ENCODE assay signal across 2 cellular contexts in the genomic region with DNA sequence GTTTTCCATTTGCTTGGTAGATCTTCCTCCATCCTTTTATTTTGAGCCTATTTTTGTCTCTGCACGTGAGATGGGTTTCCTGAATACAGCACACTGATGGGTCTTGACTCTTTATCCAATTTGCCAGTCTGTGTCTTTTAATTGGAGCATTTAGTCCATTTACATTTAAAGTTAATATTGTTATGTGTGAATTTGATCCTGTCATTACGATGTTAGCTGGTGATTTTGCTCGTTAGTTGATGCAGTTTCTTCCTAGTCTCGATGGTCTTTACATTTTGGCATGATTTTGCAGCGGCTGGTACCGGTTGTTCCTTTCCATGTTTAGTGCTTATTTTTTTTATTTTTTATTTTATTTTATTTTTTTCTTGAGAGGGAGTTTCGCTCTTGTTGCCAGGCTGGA. TPM values are rescaled to one million over a fixed set of nuclear protein-coding genes. Genes with fewer than 3 reads are reported as not detected.
DNase-seq lines count a peak whose midpoint lies in the region; ATAC-seq, FAIRE-seq and TF ChIP-seq lines count a peak whose summit lies in the region.
"Not testable (repeated sequence)": the region's sequence is repeated elsewhere in the genome, so short reads cannot be mapped to it uniquely, and the experiment has no call there.

No MANE protein-coding gene starts in this region.

- not testable (repeated sequence) for FAIRE-seq in K562 (lab: Jason Lieb, UNC)

- H3K36me3 ChIP-seq in OCI-LY7 (ENCODE audit: insufficient read depth, low read length) (peaks cover 34% of the 10 kb centered on the region), K562 (ENCODE audit: control insufficient read depth, insufficient read depth, low read length) (peaks cover 18% of the 10 kb centered on the region; the same call in 1 of the 3 replicates)

- not testable (repeated sequence) for H3K79me2 ChIP-seq in OCI-LY7 (ENCODE audit: insufficient read depth, low read depth, low read length); K562 (ENCODE audit: control insufficient read depth, insufficient read depth, low read length)

- H3K27me3 ChIP-seq in K562 (ENCODE audit: control insufficient read depth in 2 of 2, insufficient read depth in 2 of 2, low read length in 2 of 2), result not testable (repeated sequence)

- CTCF ChIA-PET in OCI-LY7 (lab: Charles Lee; ENCODE audit: unreplicated experiment); K562 (lab: Yijun Ruan, JAX; ENCODE audit: low intra/inter-chr PET ratio): not testable (repeated sequence)

- H3K27ac ChIP-seq in OCI-LY7 (ENCODE audit: low read depth, low read length, poor library complexity, severe bottlenecking); K562 (ENCODE audit: extremely low read depth, low read depth, low read length): not testable (repeated sequence)

- in situ Hi-C loops in K562 (cut with MboI), result not testable (repeated sequence)

- TF ChIP-seq EP300 in K562 (IDR thresholded peaks at IDR 0.05; ENCODE audit: low read length), result not testable (repeated sequence)

- H3K4me2 ChIP-seq in OCI-LY7 (ENCODE audit: low read length); K562 (ENCODE audit: insufficient read depth, low read length): not testable (repeated sequence)

- BruUV-seq in OCI-LY7 (replicated peaks; lab: Mats Ljungman, UMichigan), result TSS peak; percentile 17
- BruUV-seq in K562 (replicated peaks; lab: Mats Ljungman, UMichigan), result not testable (repeated sequence)

- not testable (repeated sequence) for H3K9me2 ChIP-seq in OCI-LY7 (ENCODE audit: insufficient read depth, low read length)

- POLR2A ChIA-PET in OCI-LY7 (lab: Charles Lee); K562 (lab: Yijun Ruan, JAX): not testable (repeated sequence)

- not testable (repeated sequence) for TF ChIP-seq RAD21 in K562 (CRISPR knock-in tag; conservative IDR thresholded peaks at IDR 0.05 in 1 of 2, IDR thresholded peaks at IDR 0.05 in 1 of 2)

- 95% methylated on average over 3 of the region's 7 CpGs for WGBS in K562 (ENCODE audit: insufficient coverage, low coverage, missing lambda C conversion rate)

- TF ChIP-seq CTCF in OCI-LY7 (conservative IDR thresholded peaks at IDR 0.05; ENCODE audit: low read length); K562 (IDR thresholded peaks at IDR 0.05 in 2 of 3, conservative IDR thresholded peaks at IDR 0.05 in 1 of 3; ENCODE audit: insufficient read depth in 2 of 3, low read depth in 1 of 3, low read length in 3 of 3): not testable (repeated sequence)

- ATAC-seq in K562, result not testable (repeated sequence)

- H3K9me1 ChIP-seq in K562 (ENCODE audit: control insufficient read depth, insufficient read depth, low read length), result not testable (repeated sequence)

- H4K20me1 ChIP-seq in OCI-LY7 (ENCODE audit: insufficient read depth, low read length); K562 (replicated peaks; ENCODE audit: control insufficient read depth, insufficient read depth, low read length): not testable (repeated sequence)

- not testable (repeated sequence) for H2AFZ ChIP-seq in OCI-LY7 (ENCODE audit: low read length); K562 (ENCODE audit: low read depth, low read length)

- not testable (repeated sequence) for H3K9me3 ChIP-seq in OCI-LY7 (ENCODE audit: low read length); K562 (replicated peaks; ENCODE audit: control insufficient read depth, insufficient read depth, low read depth, low read length)

- not testable (repeated sequence) for DNase-seq in OCI-LY7 (ENCODE audit: low spot score); K562 (ENCODE audit: extremely low read depth in 1 of 4, low spot score in 3 of 4)

- not testable (repeated sequence) for H3K9ac ChIP-seq in K562 (ENCODE audit: insufficient read depth in 1 of 2, low read depth in 2 of 2, low read length in 2 of 2)

- TF ChIP-seq POLR2A in K562 (conservative IDR thresholded peaks at IDR 0.05), result not testable (repeated sequence)

- not testable (repeated sequence) for H3K4me1 ChIP-seq in OCI-LY7 (ENCODE audit: insufficient read depth, low read length, poor library complexity, severe bottlenecking); K562 (replicated peaks in 1 of 2; ENCODE audit: control insufficient read depth in 2 of 2, insufficient read depth in 2 of 2, low read length in 2 of 2)

- H3K4me3 ChIP-seq in OCI-LY7 (ENCODE audit: low read depth, low read length, poor library complexity, severe bottlenecking); K562: not testable (repeated sequence)

- intact Hi-C loops in OCI-LY7 (cut with micrococcal nuclease; ENCODE audit: unreplicated experiment); K562 (cut with micrococcal nuclease): not testable (repeated sequence)

TF ChIP-seq in K562, 482 proteins besides CTCF, POLR2A, EP300 and RAD21:
- TF ChIP-seq ZNF507 (tag; conservative IDR thresholded peaks at IDR 0.05), result peak; percentile 90

RNA-seq across cellular contexts. Expression of a gene that starts 54.9 kb away (rescaled TPM):
- 30.9 and 44.4 TPM in 2 replicates for total RNA-seq in OCI-LY7 (2014; rRNA removed; shearing (Covaris generic))
- 60.6 and 66.8 TPM in 2 replicates for total RNA-seq in OCI-LY7 (2022)
- 34.3 and 156 TPM in 2 replicates for total RNA-seq in K562 (2011; cell fraction: chromatin; rRNA removed; ENCODE audit: low replicate concordance)
- total RNA-seq in K562 (2011; cell fraction: nucleolus; rRNA removed), result 17.2 and 24.6 TPM in 2 replicates
- total RNA-seq in K562 (2011; cell fraction: nucleoplasm; rRNA removed), result 45.9 and 72.8 TPM in 2 replicates
- total RNA-seq in K562 (2014; rRNA removed), result 14.4 and 15.7 TPM in 2 replicates
- total RNA-seq in K562 (2014; rRNA removed; fragmentation: Illumina TruSeq; extraction: Trizol), result 20.7 and 21.9 TPM in 2 replicates
- total RNA-seq in K562 (2015; rRNA removed; fragmentation: Illumina TruSeq; extraction: Trizol), result 27.1 and 32.3 TPM in 2 replicates
- 22.3 and 23.3 TPM in 2 replicates for total RNA-seq in K562 (2021)
- polyA plus RNA-seq in K562 (2011; rRNA removed), result 14.2 and 16.6 TPM in 2 replicates
- 4.0 and 7.8 TPM in 2 replicates for polyA plus RNA-seq in K562 (2011; cell fraction: cytosol; rRNA removed)
- polyA plus RNA-seq in K562 (2011; cell fraction: nucleus; rRNA removed), result 24.3 and 32.8 TPM in 2 replicates
- polyA plus RNA-seq in K562 (2012), result 9.0 and 14.4 TPM in 2 replicates
- 11.4 and 13.4 TPM in 2 replicates for polyA plus RNA-seq in K562 (2014; fragmentation: Illumina TruSeq; extraction: Trizol)
- polyA plus RNA-seq in K562 (2014; fragmentation: Nextera tagmentation; extraction: Ambion mirVana), result 1 to 10 TPM; 5.2 to 8.0 TPM
- 11.5 and 12.2 TPM in 2 replicates for polyA plus RNA-seq in K562 (2014; rRNA removed)
- polyA minus RNA-seq in K562 (2011; rRNA and poly(A)+ RNA removed), result 84.9 and 120 TPM in 2 replicates
- polyA minus RNA-seq in K562 (2011; cell fraction: cytosol; rRNA and poly(A)+ RNA removed), result 37.9 and 41.4 TPM in 2 replicates
- 84.8 and 219 TPM in 2 replicates for polyA minus RNA-seq in K562 (2011; cell fraction: nucleus; rRNA and poly(A)+ RNA removed)
